ENCODE assay signal across 8 cellular contexts in the genomic region with DNA sequence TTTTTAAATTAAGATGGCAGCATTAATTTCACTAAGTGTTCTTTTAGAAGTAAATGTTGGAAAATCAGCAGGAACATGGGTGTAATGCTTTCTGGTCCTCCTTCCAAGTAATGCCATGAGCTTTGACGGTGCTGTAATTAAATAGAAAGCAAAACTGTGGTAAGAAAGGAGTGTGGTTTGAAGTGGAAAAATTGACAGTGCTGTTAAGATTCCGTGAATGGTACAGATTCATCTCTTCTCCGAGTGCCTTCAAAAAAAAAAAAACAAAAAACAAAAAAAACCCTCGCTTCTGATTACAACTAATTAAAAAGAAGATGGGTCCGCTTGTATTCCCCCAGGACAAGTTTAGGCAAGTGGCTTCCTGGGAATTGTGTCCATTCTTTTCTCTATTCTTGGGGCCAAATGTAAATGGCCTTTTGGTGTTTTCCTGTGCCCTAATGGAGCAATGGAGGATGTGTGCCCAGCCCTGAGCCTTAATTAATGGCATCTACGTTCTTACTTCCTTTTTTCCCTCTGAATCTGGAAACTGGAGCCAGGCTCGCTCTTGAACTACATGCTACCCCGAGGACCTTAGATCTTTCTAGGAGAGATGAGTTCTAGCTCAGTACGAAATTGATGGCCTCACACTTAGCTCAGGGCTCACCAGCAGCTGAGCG. TPM values are rescaled to one million over a fixed set of nuclear protein-coding genes. Genes with fewer than 3 reads are reported as not detected.
DNase-seq lines count a peak whose midpoint lies in the region; ATAC-seq and TF ChIP-seq lines count a peak whose summit lies in the region.

No MANE protein-coding gene starts in this region.

- H3K27ac ChIP-seq in duodenal mucosa (ENCODE audit: low read depth, low read length), result no peak overlapping the region
- peak overlapping the region; percentile 51 for H3K27ac ChIP-seq in osteoblast (ENCODE audit: low read depth, low read length)

- H3K27me3 ChIP-seq in NT2/D1 (ENCODE audit: insufficient read depth, insufficient read length), result no peaks in the 10 kb centered on the region
- no peaks in the 10 kb centered on the region for H3K27me3 ChIP-seq in duodenal mucosa (ENCODE audit: control insufficient read depth in 1 of 2, insufficient read depth in 2 of 2, low read length in 2 of 2)
- H3K27me3 ChIP-seq in osteoblast (ENCODE audit: insufficient read depth, low read length), result no peaks in the 10 kb centered on the region

- H3K4me1 ChIP-seq in NT2/D1 (ENCODE audit: insufficient read depth, insufficient read length) (no peaks in the 10 kb centered on the region), duodenal mucosa (ENCODE audit: control insufficient read depth in 1 of 2, insufficient read depth in 2 of 2, low read length in 2 of 2) (peaks cover 44 to 64% of the 10 kb centered on the region in 2 donors), osteoblast (ENCODE audit: insufficient read depth, low read length) (peaks cover 51% of the 10 kb centered on the region)

- peak; percentile 29 for DNase-seq in DMS79 treated with DMSO at 0.1 percent for 48 hours (lab: John Stamatoyannopoulos, UW)
- no peak for DNase-seq in DMS79 (lab: John Stamatoyannopoulos, UW)
- DNase-seq in NT2/D1 (ENCODE audit: low read depth, low spot score), result no peak
- peak; percentile 27 for DNase-seq in osteoblast (ENCODE audit: insufficient read length, low spot score, missing footprints)
- no peak for DNase-seq in AG08396 (ENCODE audit: low spot score)
- DNase-seq in NCI-H1436 (lab: John Stamatoyannopoulos, UW), result no peak

- peak overlapping the region; percentile 76 for H3K9ac ChIP-seq in NT2/D1 (ENCODE audit: insufficient read length, low read depth)
- H3K9ac ChIP-seq in duodenal mucosa (ENCODE audit: low read depth in 1 of 2, low read length in 2 of 2), result peak overlapping the region; percentile 15 to 58

- H3K9me3 ChIP-seq in NT2/D1 (ENCODE audit: insufficient read depth, low read length) (no peaks in the 10 kb centered on the region), duodenal mucosa (ENCODE audit: control insufficient read depth in 1 of 2, low read length in 2 of 2) (no peaks in the 10 kb centered on the region), osteoblast (ENCODE audit: low read depth, low read length) (no peaks in the 10 kb centered on the region)

- no peak for TF ChIP-seq CTCF in osteoblast (IDR thresholded peaks at IDR 0.05; ENCODE audit: extremely low read depth, low read depth, low read length)

- H3K4me3 ChIP-seq in NT2/D1 (ENCODE audit: insufficient read length, low read depth) (peak overlapping the region; percentile 51), duodenal mucosa (ENCODE audit: low read depth in 1 of 2, low read length in 2 of 2) (peak overlapping the region; percentile 54 to 82), osteoblast (ENCODE audit: insufficient read depth, low read length) (peak overlapping the region; percentile 89)

- H4K20me1 ChIP-seq in osteoblast (ENCODE audit: insufficient read depth, low read length), result peaks cover 4% of the 10 kb centered on the region

- peak overlapping the region; percentile 60 for H2AFZ ChIP-seq in osteoblast (ENCODE audit: low read length)

- peaks cover 94% of the 10 kb centered on the region for H3K79me2 ChIP-seq in osteoblast (ENCODE audit: insufficient read depth, low read length)

- peak overlapping the region; percentile 97 for H3K4me2 ChIP-seq in osteoblast (ENCODE audit: insufficient read depth, low read length)

- H3K36me3 ChIP-seq in NT2/D1 (ENCODE audit: insufficient read depth, insufficient read length, low read length) (peaks cover 29% of the 10 kb centered on the region), duodenal mucosa (ENCODE audit: control insufficient read depth in 1 of 2, insufficient read depth in 2 of 2, low read length in 2 of 2) (peaks cover 0 to 1% of the 10 kb centered on the region in 2 donors), osteoblast (ENCODE audit: insufficient read depth, low read length) (peaks cover 12% of the 10 kb centered on the region)

- no peak for ATAC-seq in GM21515 (IDR thresholded peaks at IDR 0.05; ENCODE audit: unreplicated experiment)

RNA-seq across cellular contexts. Expression of a gene that starts 5.1 kb away (rescaled TPM):
- total RNA-seq in osteoblast, result 61.9 and 62.8 TPM in 2 replicates

Comparison
In these comparisons a context has a peak if more than half of its experiments do, and no peak if none do; other contexts are left out.
1. DNase-seq: peak in DMS79 treated with DMSO at 0.1 percent for 48 hours (single experiment) and osteoblast (single experiment); none in DMS79 (single experiment), NT2/D1 (single experiment), AG08396 (single experiment) and NCI-H1436 (single experiment).
2. Peak in every context shown above with its lines, with median percentiles within 50 percentile points of each other: H3K4me3 ChIP-seq.